13 cellular contexts compared by ENCODE assay signal in the genomic region with DNA sequence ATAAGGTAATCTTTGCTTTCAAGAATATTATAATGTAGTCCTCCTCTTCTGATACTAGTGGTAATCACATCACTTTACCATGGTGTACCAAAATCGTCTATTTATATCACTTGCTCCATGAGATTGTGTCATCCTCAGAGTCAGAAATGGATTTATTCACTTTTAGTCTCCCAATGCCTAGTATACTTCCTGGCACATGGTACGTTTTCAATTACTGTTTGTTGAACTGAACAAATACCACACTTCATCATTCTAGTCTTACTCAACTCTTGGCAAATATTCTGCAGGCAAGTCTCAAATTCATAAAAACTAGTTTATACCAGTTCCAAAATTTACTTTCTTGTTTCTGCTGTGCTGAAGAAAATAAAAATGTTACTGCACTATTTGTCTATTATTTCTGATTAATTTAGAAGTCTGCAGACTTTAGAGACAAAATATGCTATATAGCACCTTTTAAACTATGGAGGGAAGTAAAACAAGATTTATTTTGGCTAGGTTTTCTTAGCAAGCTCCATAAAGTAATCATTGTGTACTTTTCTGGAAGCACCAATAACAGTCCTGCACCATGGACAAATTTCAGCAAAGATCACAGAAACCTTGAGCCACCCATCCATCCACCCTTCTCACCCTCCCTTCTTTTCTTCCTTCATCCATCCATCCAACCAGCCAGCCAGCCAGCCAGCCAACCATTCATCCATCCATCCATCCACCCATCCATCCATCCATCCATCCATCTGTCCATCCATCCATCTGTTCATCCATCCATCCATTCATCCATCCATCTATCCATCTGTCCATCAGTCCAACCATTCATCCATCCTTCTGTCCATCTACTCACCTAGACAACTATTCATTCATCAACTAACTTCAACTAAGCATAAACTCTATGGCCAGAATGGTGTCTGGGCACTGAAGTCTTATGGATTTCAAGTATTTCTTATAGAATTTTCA.
DNase-seq lines count a peak whose midpoint lies in the region; TF ChIP-seq lines count a peak whose summit lies in the region.
"Had no signal": no experiment of that assay in that cellular context is flagged by ENCODE, and none has a peak within 500 bp of the region (broad histone marks: within the 10 kb centered on the region; RNA-seq: fewer than 3 reads in every experiment).

No MANE protein-coding gene starts in this region.

- peak; percentile 25 for DNase-seq in H4 (ENCODE audit: low spot score)
- DNase-seq in amniotic epithelial cell (ENCODE audit: low read depth): peak; percentile 43
- DNase-seq in fibroblast of villous mesenchyme (ENCODE audit: low read depth): peak; percentile 53
- DNase-seq in stromal cell of bone marrow (ENCODE audit: low read depth): peak; percentile 93
- DNase-seq in posterior vena cava (ENCODE audit: low spot score): no peak
- DNase-seq in lower leg skin (ENCODE audit: low spot score in 2 of 2): no peak
- DNase-seq in mesenteric fat pad (ENCODE audit: low spot score): no peak
- DNase-seq: activated CD4-positive, alpha-beta memory T cell treated with anti-CD3 and anti-CD28 coated beads, Interleukin-2, amount 10 ng/mL, durations not matched to agents 7 days and 5 days; activated naive CD4-positive, alpha-beta T cell treated with anti-CD3 and anti-CD28 coated beads for 36 hours; dorsolateral prefrontal cortex; NCI-H2029 treated with DMSO at 0.1 percent for 48 hours; retina had no signal

- TF ChIP-seq CTCF in fibroblast of villous mesenchyme (IDR thresholded peaks at IDR 0.05; ENCODE audit: insufficient read depth, low read depth, low read length) (no peak), lower leg skin (IDR thresholded peaks at IDR 0.05) (no peak)

- WGBS in lower leg skin, 2 donors: 14 to 16% methylated on average over 2 of the region's 2 CpGs

- intact Hi-C loops in posterior vena cava (cut with DNase I) (no loop called here), lower leg skin (cut with DNase I; ENCODE audit: low total_unique reads) (no loop called here)

- H3K4me3 ChIP-seq in fibroblast of villous mesenchyme (ENCODE audit: low read depth, low read length) (no peak overlapping the region), lower leg skin (ENCODE audit: low read depth, poor library complexity, severe bottlenecking) (no peak overlapping the region)
- H3K4me3 ChIP-seq: dorsolateral prefrontal cortex, suprapubic skin had no signal

- TF ChIP-seq POLR2A in lower leg skin (IDR thresholded peaks at IDR 0.05): no peak

Comparison
In these comparisons a context has a peak if more than half of its experiments do, and no peak if none do; other contexts are left out.
1. DNase-seq: peak in H4 (single experiment), amniotic epithelial cell (single experiment), fibroblast of villous mesenchyme (single experiment) and stromal cell of bone marrow (single experiment); none in posterior vena cava (single experiment), lower leg skin (0 of 2) and mesenteric fat pad (single experiment).